Comparison of ENCODE assay signal across 10 cellular contexts in the genomic region with DNA sequence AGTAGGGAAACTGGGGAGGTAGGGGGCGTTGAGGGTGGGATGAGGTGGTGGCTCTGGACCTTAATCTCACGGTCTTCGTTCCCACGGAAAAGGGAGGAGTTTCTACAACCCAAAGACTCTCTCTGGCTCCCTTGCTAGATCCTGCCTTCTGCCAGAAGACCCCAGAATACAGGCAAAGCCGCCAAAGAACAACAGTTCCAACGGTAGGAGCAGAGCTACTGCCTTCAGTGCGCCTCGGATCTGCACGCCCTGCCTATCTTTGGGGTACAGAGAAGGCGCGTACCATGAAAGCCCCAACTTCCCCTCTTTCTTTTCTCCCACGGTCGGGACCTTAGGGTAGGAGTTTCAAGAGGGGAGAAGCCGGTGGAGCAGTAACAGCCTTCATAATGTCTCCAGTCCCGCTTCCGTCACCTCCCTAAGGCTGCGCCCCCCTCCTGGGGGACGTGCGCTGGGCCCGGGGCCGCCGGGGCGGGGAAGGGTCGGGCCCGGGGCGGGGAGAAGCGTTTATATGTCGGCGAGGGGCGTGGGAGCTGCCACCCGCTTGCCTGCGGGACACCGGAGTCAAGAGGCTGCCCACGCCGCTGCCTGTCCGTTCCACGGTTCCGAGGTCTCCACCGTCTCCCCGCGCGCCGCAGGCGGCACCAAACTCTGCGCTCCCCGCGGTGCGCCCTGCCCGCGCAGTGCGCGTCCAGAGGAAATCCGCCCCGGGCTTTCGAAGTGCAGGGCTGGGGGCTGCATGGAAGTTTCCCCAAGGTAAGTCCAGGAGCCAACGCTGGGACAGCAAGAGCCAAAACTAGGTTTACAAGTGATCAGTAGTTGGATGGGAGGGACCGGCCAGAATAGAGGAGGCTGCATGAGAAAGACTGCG. TPM values are rescaled to one million over a fixed set of nuclear protein-coding genes. Genes with fewer than 3 reads are reported as not detected.
DNase-seq lines count a peak whose midpoint lies in the region; ATAC-seq and TF ChIP-seq lines count a peak whose summit lies in the region.
"Had no signal": no experiment of that assay in that cellular context is flagged by ENCODE, and none has a peak within 500 bp of the region (broad histone marks: within the 10 kb centered on the region; RNA-seq: fewer than 3 reads in every experiment).

A gene with protein sequence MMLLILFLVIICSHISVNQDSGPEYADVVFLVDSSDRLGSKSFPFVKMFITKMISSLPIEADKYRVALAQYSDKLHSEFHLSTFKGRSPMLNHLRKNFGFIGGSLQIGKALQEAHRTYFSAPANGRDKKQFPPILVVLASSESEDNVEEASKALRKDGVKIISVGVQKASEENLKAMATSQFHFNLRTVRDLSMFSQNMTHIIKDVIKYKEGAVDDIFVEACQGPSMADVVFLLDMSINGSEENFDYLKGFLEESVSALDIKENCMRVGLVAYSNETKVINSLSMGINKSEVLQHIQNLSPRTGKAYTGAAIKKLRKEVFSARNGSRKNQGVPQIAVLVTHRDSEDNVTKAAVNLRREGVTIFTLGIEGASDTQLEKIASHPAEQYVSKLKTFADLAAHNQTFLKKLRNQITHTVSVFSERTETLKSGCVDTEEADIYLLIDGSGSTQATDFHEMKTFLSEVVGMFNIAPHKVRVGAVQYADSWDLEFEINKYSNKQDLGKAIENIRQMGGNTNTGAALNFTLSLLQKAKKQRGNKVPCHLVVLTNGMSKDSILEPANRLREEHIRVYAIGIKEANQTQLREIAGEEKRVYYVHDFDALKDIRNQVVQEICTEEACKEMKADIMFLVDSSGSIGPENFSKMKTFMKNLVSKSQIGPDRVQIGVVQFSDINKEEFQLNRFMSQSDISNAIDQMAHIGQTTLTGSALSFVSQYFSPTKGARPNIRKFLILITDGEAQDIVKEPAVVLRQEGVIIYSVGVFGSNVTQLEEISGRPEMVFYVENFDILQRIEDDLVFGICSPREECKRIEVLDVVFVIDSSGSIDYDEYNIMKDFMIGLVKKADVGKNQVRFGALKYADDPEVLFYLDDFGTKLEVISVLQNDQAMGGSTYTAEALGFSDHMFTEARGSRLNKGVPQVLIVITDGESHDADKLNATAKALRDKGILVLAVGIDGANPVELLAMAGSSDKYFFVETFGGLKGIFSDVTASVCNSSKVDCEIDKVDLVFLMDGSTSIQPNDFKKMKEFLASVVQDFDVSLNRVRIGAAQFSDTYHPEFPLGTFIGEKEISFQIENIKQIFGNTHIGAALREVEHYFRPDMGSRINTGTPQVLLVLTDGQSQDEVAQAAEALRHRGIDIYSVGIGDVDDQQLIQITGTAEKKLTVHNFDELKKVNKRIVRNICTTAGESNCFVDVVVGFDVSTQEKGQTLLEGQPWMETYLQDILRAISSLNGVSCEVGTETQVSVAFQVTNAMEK (N-terminal part only) (plus strand): TSS at position 533 of the 868 bp plus-strand sequence. CDS start 43,188 bp downstream, outside the sequence.

- TF ChIP-seq EP300 in ovary (IDR thresholded peaks at IDR 0.05) = no peak

- no peaks in the 10 kb centered on the region for H3K36me3 Mint-ChIP-seq in WTC11
- no peaks in the 10 kb centered on the region for H3K36me3 Mint-ChIP-seq in CD8-positive, alpha-beta memory T cell

- CTCF ChIA-PET in WTC11 (lab: Charles Lee) = interaction anchor here (0.6 to 2.9 kb wide), 3 partner anchors 22 to 241 kb away, joined by 3 to 8 read pairs (median 6); no protein-coding TSS in a partner anchor
- CTCF ChIA-PET in CD8-positive, alpha-beta memory T cell (lab: Charles Lee) = no interaction called here

- no peak within 1 kb of the TSS for H3K27ac ChIP-seq in ovary
- no peak within 1 kb of the TSS for H3K27ac ChIP-seq in CD8-positive, alpha-beta memory T cell (ENCODE audit: low read depth, low read length)
- H3K27ac ChIP-seq: C4-2B had no signal

- no peaks in the 10 kb centered on the region for H3K27me3 ChIP-seq in ovary
- peaks cover 4% of the 10 kb centered on the region for H3K27me3 ChIP-seq in CD8-positive, alpha-beta memory T cell (ENCODE audit: insufficient read depth, low read length, poor library complexity, severe bottlenecking)

- ATAC-seq in WTC11 = peak; percentile 86
- peak; percentile 65 for ATAC-seq in left ventricle myocardium superior
- no peak for ATAC-seq in GM18517 (IDR thresholded peaks at IDR 0.05; ENCODE audit: unreplicated experiment)
- ATAC-seq in HG03342 (IDR thresholded peaks at IDR 0.05; ENCODE audit: unreplicated experiment) = no peak

- H3K9me3 Mint-ChIP-seq in WTC11 = no peaks in the 10 kb centered on the region
- peaks cover 0 to 2% (median 0%) of the 10 kb centered on the region in 5 donors for H3K9me3 Mint-ChIP-seq in CD8-positive, alpha-beta memory T cell

- H3K36me3 ChIP-seq in ES-I3 (ENCODE audit: insufficient read depth, low read length) (no peaks in the 10 kb centered on the region), ovary (no peaks in the 10 kb centered on the region)
- no peaks in the 10 kb centered on the region for H3K36me3 ChIP-seq in CD8-positive, alpha-beta memory T cell (ENCODE audit: insufficient read depth, low read length)

- H3K27ac Mint-ChIP-seq in WTC11 = no peak within 1 kb of the TSS
- no peak within 1 kb of the TSS for H3K27ac Mint-ChIP-seq in CD8-positive, alpha-beta memory T cell

- DNase-seq in WTC11 (ENCODE audit: low spot score) (peak; percentile 41), left ventricle myocardium superior (peak; percentile 39), ovary (peak in 4 of 5 donors; percentile 10 to 42 (median 27)), ureter (ENCODE audit: low spot score) (no peak)
- DNase-seq in CD8-positive, alpha-beta memory T cell = no peak
- DNase-seq: NCI-H1694 treated with DMSO at 0.1 percent for 48 hours had no signal

- intact Hi-C loops in left ventricle myocardium superior (cut with micrococcal nuclease) (no loop called here), ovary (cut with DNase I) (no loop called here)

- H3K9me3 ChIP-seq in ES-I3 (ENCODE audit: control insufficient read depth, insufficient read depth, low read length) = no peaks in the 10 kb centered on the region
- H3K9me3 ChIP-seq in ovary = no peaks in the 10 kb centered on the region
- H3K9me3 ChIP-seq in CD8-positive, alpha-beta memory T cell (ENCODE audit: low read length) = no peaks in the 10 kb centered on the region

- 1 to 3% (median 1%) methylated on average over 51 to 58 of the region's 58 CpGs for WGBS in ovary, 3 donors

- TF ChIP-seq CTCF in WTC11 (IDR thresholded peaks at IDR 0.05) = no peak
- no peak for TF ChIP-seq CTCF in ovary (IDR thresholded peaks at IDR 0.05)

- peak within 1 kb of the TSS; percentile 69 for H3K4me3 Mint-ChIP-seq in WTC11
- H3K4me3 Mint-ChIP-seq in CD8-positive, alpha-beta memory T cell = no peak within 1 kb of the TSS

- no peak for TF ChIP-seq POLR2A in ovary (IDR thresholded peaks at IDR 0.05)

- peaks cover 52% of the 10 kb centered on the region for H3K27me3 Mint-ChIP-seq in WTC11 (ENCODE audit: low read depth)
- H3K27me3 Mint-ChIP-seq in CD8-positive, alpha-beta memory T cell = peaks cover 27 to 51% of the 10 kb centered on the region in 2 donors

- H3K4me3 ChIP-seq in ovary = peak within 1 kb of the TSS; percentile 30
- H3K4me3 ChIP-seq in CD8-positive, alpha-beta memory T cell (ENCODE audit: low read length) = no peak within 1 kb of the TSS

- peak within 1 kb of the TSS; percentile 70 for H3K9ac ChIP-seq in ES-I3 (ENCODE audit: low read depth, low read length)

- peaks cover 10% of the 10 kb centered on the region for H3K4me1 Mint-ChIP-seq in WTC11
- no peaks in the 10 kb centered on the region for H3K4me1 Mint-ChIP-seq in CD8-positive, alpha-beta memory T cell

- POLR2A ChIA-PET in WTC11 (lab: Charles Lee) = no interaction called here
- POLR2A ChIA-PET in CD8-positive, alpha-beta memory T cell (lab: Charles Lee) = no interaction called here

- H3K4me1 ChIP-seq in ES-I3 (ENCODE audit: insufficient read depth, low read length) (no peaks in the 10 kb centered on the region), ovary (ENCODE audit: insufficient read depth) (peaks cover 2% of the 10 kb centered on the region)
- H3K4me1 ChIP-seq in CD8-positive, alpha-beta memory T cell (ENCODE audit: insufficient read depth, low read length) = no peaks in the 10 kb centered on the region

TF ChIP-seq in WTC11, 78 proteins besides CTCF, POLR2A, EP300 and RAD21 (continues in another document):
- peak; percentile 53; the same call in 1 of the 2 replicates for TF ChIP-seq MYBL2 (CRISPR knock-in tag; IDR thresholded peaks at IDR 0.05)
- no peak for TF ChIP-seq ATF6 (CRISPR knock-in tag; IDR thresholded peaks at IDR 0.05)
- TF ChIP-seq PRRX2 (CRISPR knock-in tag; IDR thresholded peaks at IDR 0.05) = no peak

RNA-seq across cellular contexts. Expression of the gene that starts here (rescaled TPM):
- total RNA-seq in WTC11 (2021) = 0.09 to 0.11 TPM (median 0.09 TPM) in 3 replicates
- 1.6 TPM for total RNA-seq in left ventricle myocardium superior
- total RNA-seq in ovary = under 1 TPM; 0.13 to 0.71 (median 0.25) TPM
- 1 to 10 TPM in 1 of 2 donors, under 1 TPM in 1; 0.21 to 1.0 TPM for polyA plus RNA-seq in ovary
- total RNA-seq in ureter = 0.34 TPM
- total RNA-seq in CD8-positive, alpha-beta memory T cell = not detected
- not detected for polyA plus RNA-seq in CD8-positive, alpha-beta memory T cell

Comparison
In these comparisons a context has a peak if more than half of its experiments do, and no peak if none do; other contexts are left out.
1. Peak in DNase-seq and ATAC-seq in WTC11; RNA of the gene not detected or under 1 TPM.
2. DNase-seq: peak in left ventricle myocardium superior (single experiment) and ovary (4 of 5); none in ureter (single experiment) and CD8-positive, alpha-beta memory T cell (0 of 5).